ENCODE assay signal across 13 cellular contexts in the genomic region with DNA sequence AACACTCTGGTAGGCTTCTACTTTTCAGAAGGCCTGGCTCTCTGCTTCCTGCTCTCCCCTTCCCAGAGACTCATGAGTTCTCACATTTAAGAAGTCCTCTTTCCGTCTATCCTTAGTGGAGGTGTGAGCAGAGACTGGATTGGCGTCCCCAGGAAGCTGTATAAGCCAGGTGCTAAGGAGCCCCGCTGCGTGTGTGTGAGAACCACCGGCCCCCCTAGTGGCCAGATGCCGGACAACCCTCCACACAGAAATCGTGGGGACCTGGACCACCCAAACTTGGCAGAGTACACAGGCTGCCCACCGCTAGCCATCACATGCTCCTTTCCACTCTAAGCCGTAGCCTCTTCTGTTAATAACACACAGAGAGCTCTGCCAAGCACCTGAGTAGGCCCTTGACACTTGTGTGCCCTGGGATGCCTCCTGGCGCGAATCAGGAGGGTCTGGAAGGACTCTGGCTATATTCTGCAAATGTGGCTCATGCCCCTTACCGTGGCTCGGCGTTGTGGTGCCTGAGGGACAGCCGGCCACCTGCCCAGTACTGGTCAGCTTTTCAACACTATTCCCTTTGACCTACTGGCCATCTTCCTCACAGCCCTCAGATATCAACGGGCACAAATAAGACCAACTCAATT. TPM values are rescaled to one million over a fixed set of nuclear protein-coding genes. Genes with fewer than 3 reads are reported as not detected.
DNase-seq lines count a peak whose midpoint lies in the region; ATAC-seq and TF ChIP-seq lines count a peak whose summit lies in the region.
"Had no signal": no experiment of that assay in that cellular context is flagged by ENCODE, and none has a peak within 500 bp of the region (broad histone marks: within the 10 kb centered on the region; RNA-seq: fewer than 3 reads in every experiment).

No MANE protein-coding gene starts in this region.

- H3K9me3 ChIP-seq in OCI-LY7 (ENCODE audit: low read length), result no peaks in the 10 kb centered on the region
- no peaks in the 10 kb centered on the region for H3K9me3 ChIP-seq in CD4-positive, alpha-beta memory T cell (ENCODE audit: control insufficient read depth in 1 of 2, low read length in 2 of 2)

- no peak for ATAC-seq in natural killer cell treated with Interleukin-12 subunit alpha and Interleukin-12 subunit beta and Interleukin-15 and Interleukin-18, amount 100 ng/mL, for 72 hours
- no peak for ATAC-seq in natural killer cell
- peak; percentile 65 for ATAC-seq in left ventricle myocardium superior
- no peak for ATAC-seq in foreskin keratinocyte

- no peaks in the 10 kb centered on the region for H3K79me2 ChIP-seq in OCI-LY7 (ENCODE audit: insufficient read depth, low read depth, low read length)

- H3K27ac Mint-ChIP-seq in natural killer cell treated with Interleukin-12 subunit alpha and Interleukin-12 subunit beta and Interleukin-15 and Interleukin-18, amount 100 ng/mL, for 72 hours, result no peak overlapping the region
- H3K27ac Mint-ChIP-seq in natural killer cell, result no peak overlapping the region
- H3K27ac Mint-ChIP-seq in CD4-positive, alpha-beta memory T cell, result peak overlapping the region in 2 of 7 donors; percentile 41 to 64
- H3K27ac Mint-ChIP-seq: activated T-cell treated with anti-CD3 and anti-CD28 coated beads, Interleukin-2, amount 50 U/mL, for 24 hours had no signal

- H3K27me3 ChIP-seq in foreskin keratinocyte, result no peaks in the 10 kb centered on the region
- H3K27me3 ChIP-seq in CD4-positive, alpha-beta memory T cell (ENCODE audit: insufficient read depth, low read length), result no peaks in the 10 kb centered on the region

- no peak overlapping the region for H3K4me3 Mint-ChIP-seq in natural killer cell treated with Interleukin-12 subunit alpha and Interleukin-12 subunit beta and Interleukin-15 and Interleukin-18, amount 100 ng/mL, for 72 hours
- H3K4me3 Mint-ChIP-seq in natural killer cell, result no peak overlapping the region
- no peak overlapping the region for H3K4me3 Mint-ChIP-seq in CD4-positive, alpha-beta memory T cell
- H3K4me3 Mint-ChIP-seq: activated T-cell treated with anti-CD3 and anti-CD28 coated beads, Interleukin-2, amount 50 U/mL, for 24 hours had no signal

- H3K4me3 ChIP-seq in OCI-LY7 (ENCODE audit: low read depth, low read length, poor library complexity, severe bottlenecking), result no peak overlapping the region
- no peak overlapping the region for H3K4me3 ChIP-seq in CD4-positive, alpha-beta memory T cell (ENCODE audit: low read length in 2 of 2)

- intact Hi-C loops in natural killer cell (cut with micrococcal nuclease) (no loop called here), OCI-LY7 (cut with micrococcal nuclease; ENCODE audit: unreplicated experiment) (no loop called here), left ventricle myocardium superior (cut with micrococcal nuclease) (no loop called here)
- intact Hi-C loops in CD4-positive, alpha-beta memory T cell (cut with micrococcal nuclease), result no loop called here

- CTCF ChIA-PET in OCI-LY7 (lab: Charles Lee; ENCODE audit: unreplicated experiment), result no interaction called here
- CTCF ChIA-PET in CD4-positive, alpha-beta memory T cell (lab: Charles Lee; ENCODE audit: partially characterized antibody), result no interaction called here

- peaks cover 15% of the 10 kb centered on the region for H3K36me3 Mint-ChIP-seq in natural killer cell treated with Interleukin-12 subunit alpha and Interleukin-12 subunit beta and Interleukin-15 and Interleukin-18, amount 100 ng/mL, for 72 hours
- H3K36me3 Mint-ChIP-seq in natural killer cell, result no peaks in the 10 kb centered on the region
- peaks cover 22 to 32% of the 10 kb centered on the region in 2 donors for H3K36me3 Mint-ChIP-seq in CD4-positive, alpha-beta memory T cell

- no peaks in the 10 kb centered on the region for H3K4me1 ChIP-seq in OCI-LY7 (ENCODE audit: insufficient read depth, low read length, poor library complexity, severe bottlenecking)
- peaks cover 16% of the 10 kb centered on the region for H3K4me1 ChIP-seq in foreskin keratinocyte
- peaks cover 9% of the 10 kb centered on the region for H3K4me1 ChIP-seq in CD4-positive, alpha-beta memory T cell (ENCODE audit: insufficient read depth, low read length)

- no peak overlapping the region for H3K4me2 ChIP-seq in OCI-LY7 (ENCODE audit: low read length)

- DNase-seq in natural killer cell treated with Interleukin-12 subunit alpha and Interleukin-12 subunit beta and Interleukin-15 and Interleukin-18, amount 100 ng/mL, for 72 hours (ENCODE audit: low spot score), result peak; percentile 35
- DNase-seq in natural killer cell, result no peak
- DNase-seq in OCI-LY7 (ENCODE audit: low spot score), result peak; percentile 11
- DNase-seq in left ventricle myocardium superior, result no peak
- DNase-seq in foreskin keratinocyte, result no peak
- DNase-seq in CD4-positive, alpha-beta memory T cell, result no peak
- DNase-seq in caudate nucleus (lab: John Stamatoyannopoulos, UW), result no peak
- DNase-seq in NCI-H2107 treated with DMSO at 0.1 percent for 48 hours (lab: John Stamatoyannopoulos, UW; ENCODE audit: unreplicated experiment), result no peak
- DNase-seq: activated T-cell treated with anti-CD3 and anti-CD28 coated beads, Interleukin-2, amount 50 U/mL, for 24 hours; cortex of kidney; OCI-M1; stimulated activated CD8-positive, alpha-beta memory T cell treated with anti-CD3 and anti-CD28 coated beads, Interleukin-4, amount 100 ng/mL, for 48 hours had no signal

- H3K4me1 Mint-ChIP-seq in natural killer cell treated with Interleukin-12 subunit alpha and Interleukin-12 subunit beta and Interleukin-15 and Interleukin-18, amount 100 ng/mL, for 72 hours (ENCODE audit: low read depth in 2 of 2), result no peaks in the 10 kb centered on the region
- H3K4me1 Mint-ChIP-seq in natural killer cell, result peaks cover 0 to 12% of the 10 kb centered on the region in 2 donors
- peaks cover 5 to 29% (median 10%) of the 10 kb centered on the region in 4 donors for H3K4me1 Mint-ChIP-seq in CD4-positive, alpha-beta memory T cell

- TF ChIP-seq CTCF in natural killer cell (IDR thresholded peaks at IDR 0.05), result no peak
- peak; percentile 65 for TF ChIP-seq CTCF in OCI-LY7 (conservative IDR thresholded peaks at IDR 0.05; ENCODE audit: low read length)
- no peak for TF ChIP-seq CTCF in foreskin keratinocyte (conservative IDR thresholded peaks at IDR 0.05)

- H4K20me1 ChIP-seq in OCI-LY7 (ENCODE audit: insufficient read depth, low read length), result no peaks in the 10 kb centered on the region

- no peaks in the 10 kb centered on the region for H3K9me3 Mint-ChIP-seq in natural killer cell treated with Interleukin-12 subunit alpha and Interleukin-12 subunit beta and Interleukin-15 and Interleukin-18, amount 100 ng/mL, for 72 hours
- no peaks in the 10 kb centered on the region for H3K9me3 Mint-ChIP-seq in natural killer cell
- H3K9me3 Mint-ChIP-seq in CD4-positive, alpha-beta memory T cell, result peaks cover 0 to 3% (median 0%) of the 10 kb centered on the region in 8 donors
- H3K9me3 Mint-ChIP-seq: activated T-cell treated with anti-CD3 and anti-CD28 coated beads, Interleukin-2, amount 50 U/mL, for 24 hours had no signal

- H3K36me3 ChIP-seq in OCI-LY7 (ENCODE audit: insufficient read depth, low read length), result no peaks in the 10 kb centered on the region
- peaks cover 14% of the 10 kb centered on the region for H3K36me3 ChIP-seq in CD4-positive, alpha-beta memory T cell (ENCODE audit: insufficient read depth, low read length)

- no peaks in the 10 kb centered on the region for H3K9me2 ChIP-seq in OCI-LY7 (ENCODE audit: insufficient read depth, low read length)

- H2AFZ ChIP-seq in OCI-LY7 (ENCODE audit: low read length), result no peak overlapping the region
- H2AFZ ChIP-seq: parathyroid adenoma had no signal

- BruUV-seq in OCI-LY7 (replicated peaks; lab: Mats Ljungman, UMichigan), result TSS peak; percentile 50

- no peak overlapping the region for H3K27ac ChIP-seq in OCI-LY7 (ENCODE audit: low read depth, low read length, poor library complexity, severe bottlenecking)
- no peak overlapping the region for H3K27ac ChIP-seq in foreskin keratinocyte
- no peak overlapping the region for H3K27ac ChIP-seq in CD4-positive, alpha-beta memory T cell (ENCODE audit: low read depth, low read length)
- H3K27ac ChIP-seq in caudate nucleus (ENCODE audit: low read depth, low read length), result no peak overlapping the region
- H3K27ac ChIP-seq: parathyroid adenoma had no signal

- no peaks in the 10 kb centered on the region for H3K27me3 Mint-ChIP-seq in natural killer cell treated with Interleukin-12 subunit alpha and Interleukin-12 subunit beta and Interleukin-15 and Interleukin-18, amount 100 ng/mL, for 72 hours
- H3K27me3 Mint-ChIP-seq in natural killer cell (ENCODE audit: low read depth in 2 of 2), result no peaks in the 10 kb centered on the region
- H3K27me3 Mint-ChIP-seq in CD4-positive, alpha-beta memory T cell, result no peaks in the 10 kb centered on the region
- H3K27me3 Mint-ChIP-seq: activated T-cell treated with anti-CD3 and anti-CD28 coated beads, Interleukin-2, amount 50 U/mL, for 24 hours had no signal

- POLR2A ChIA-PET in OCI-LY7 (lab: Charles Lee), result interaction anchor here (0.5 kb wide), 1 partner anchor 15 kb away, joined by 3 read pairs; no protein-coding TSS in a partner anchor
- POLR2A ChIA-PET in CD4-positive, alpha-beta memory T cell (lab: Charles Lee; ENCODE audit: partially characterized antibody), result interaction anchor here (3.3 to 5.4 kb wide), 2 partner anchors 14 kb away, joined by 16 to 37 read pairs; a partner anchor contains a TSS

RNA-seq across cellular contexts. Expression of a gene that starts 13.9 kb away (rescaled TPM):
- 10 to 100 TPM in 1 of 2 donors, 1 to 10 TPM in 1; 7.2 to 13.2 TPM for total RNA-seq in natural killer cell treated with Interleukin-12 subunit alpha and Interleukin-12 subunit beta and Interleukin-15 and Interleukin-18, amount 100 ng/mL, for 72 hours
- total RNA-seq in natural killer cell (1 to 10 TPM; 5.3 to 7.1 (median 6.4) TPM), OCI-LY7 (2022) (16.7 and 17.2 TPM in 2 replicates), left ventricle myocardium superior (6.8 TPM), foreskin keratinocyte (5.1 and 6.5 TPM in 2 replicates)
- total RNA-seq in OCI-LY7 (2014; rRNA removed; shearing (Covaris generic)), result 6.9 and 18.5 TPM in 2 replicates
- polyA plus RNA-seq in foreskin keratinocyte, result 5.6 and 7.5 TPM in 2 replicates
- 10 to 100 TPM in 1 of 2 experiments, 1 to 10 TPM in 1; 9.0 to 10.5 TPM for total RNA-seq in CD4-positive, alpha-beta memory T cell
- polyA plus RNA-seq in CD4-positive, alpha-beta memory T cell, result 10 to 100 TPM; 13.1 to 19.9 TPM

RNA-seq across cellular contexts. Expression of a gene that starts 14.0 kb away (rescaled TPM):
- total RNA-seq in natural killer cell treated with Interleukin-12 subunit alpha and Interleukin-12 subunit beta and Interleukin-15 and Interleukin-18, amount 100 ng/mL, for 72 hours, result 10 to 100 TPM; 65.0 to 96.3 TPM
- total RNA-seq in natural killer cell (100 to 1,000 TPM; 102 to 126 (median 125) TPM), OCI-LY7 (2022) (51.5 and 54.9 TPM in 2 replicates), left ventricle myocardium superior (33.5 TPM), foreskin keratinocyte (19.6 and 20.7 TPM in 2 replicates)
- total RNA-seq in OCI-LY7 (2014; rRNA removed; shearing (Covaris generic)), result 25.3 and 35.4 TPM in 2 replicates
- 2.8 and 3.2 TPM in 2 replicates for polyA plus RNA-seq in foreskin keratinocyte
- 100 to 1,000 TPM; 109 to 116 TPM for total RNA-seq in CD4-positive, alpha-beta memory T cell
- polyA plus RNA-seq in CD4-positive, alpha-beta memory T cell, result 1 to 10 TPM; 1.1 to 9.2 TPM

Comparison
In these comparisons a context has a peak if more than half of its experiments do, and no peak if none do; other contexts are left out.
1. DNase-seq: peak in natural killer cell treated with Interleukin-12 subunit alpha and Interleukin-12 subunit beta and Interleukin-15 and Interleukin-18, amount 100 ng/mL, for 72 hours (single experiment) and OCI-LY7 (single experiment); none in natural killer cell (single experiment), left ventricle myocardium superior (single experiment), foreskin keratinocyte (0 of 2), CD4-positive, alpha-beta memory T cell (0 of 5), caudate nucleus (0 of 61) and NCI-H2107 treated with DMSO at 0.1 percent for 48 hours (single experiment).